Comparison of ENCODE assay signal across 18 cellular contexts in the genomic region with DNA sequence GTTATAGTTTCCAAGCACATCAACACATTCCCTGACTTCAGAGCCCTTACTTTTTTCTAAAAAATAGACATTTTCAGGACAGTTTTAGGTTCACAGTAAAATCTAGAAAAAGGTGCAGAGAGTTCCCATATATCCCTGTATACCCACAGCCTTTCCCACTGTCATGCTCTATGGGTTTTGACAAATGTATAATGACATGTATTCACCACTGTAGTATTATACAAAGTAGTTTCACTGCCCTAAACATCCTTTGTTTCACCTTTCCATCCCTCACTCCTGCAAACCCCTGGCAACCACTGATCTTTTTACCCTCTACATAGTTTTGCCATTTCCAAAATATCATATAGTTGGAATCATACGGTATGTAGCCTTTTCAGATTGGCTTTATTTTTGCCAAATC.
"Had no signal": no experiment of that assay in that cellular context is flagged by ENCODE, and none has a peak within 500 bp of the region (broad histone marks: within the 10 kb centered on the region; RNA-seq: fewer than 3 reads in every experiment).

No MANE protein-coding gene starts in this region.

- H3K9me3 ChIP-seq: ascending aorta, right lobe of liver, transverse colon had no signal

- H3K9me3 Mint-ChIP-seq: activated CD4-positive, alpha-beta memory T cell treated with anti-CD3 and anti-CD28 coated beads, Interleukin-2, amount 10 ng/mL, durations not matched to agents 7 days and 5 days; activated T-helper 2 cell treated with anti-CD3 and anti-CD28 coated beads, Interferon-gamma antibody, Interleukin-2, Interleukin-4, amounts not matched to agents 10 μg/mL and 5 μg/mL and 100 μg/mL, durations not matched to agents 14 hours and 24 hours and 36 hours; natural killer cell; stimulated activated memory B cell treated with anti-CD40 and anti-IgM and Interleukin-4, amounts not matched to agents 10 μg/mL and 1 μg/mL and 100 μg/mL, for 72 hours; T-helper 2 cell treated with Interferon-gamma antibody and Interleukin-4, amounts not matched to agents 5 μg/mL and 100 μg/mL, for 36 hours had no signal

- H3K4me1 ChIP-seq: ascending aorta, foreskin keratinocyte, right lobe of liver, transverse colon had no signal

- ATAC-seq: activated CD4-positive, CD25-positive, alpha-beta regulatory T cell treated with anti-CD3 and anti-CD28 coated beads, Interleukin-2, amount 50 U/mL, for 24 hours; foreskin keratinocyte; natural killer cell; right lobe of liver; stimulated activated memory B cell treated with anti-CD40 and anti-IgM and Interleukin-4, amounts not matched to agents 10 μg/mL and 1 μg/mL and 100 μg/mL, for 72 hours had no signal

- H3K36me3 Mint-ChIP-seq: natural killer cell had no signal

- H3K4me3 ChIP-seq: ascending aorta, dorsolateral prefrontal cortex, right lobe of liver, transverse colon had no signal

- H3K4me3 Mint-ChIP-seq: activated CD4-positive, alpha-beta memory T cell treated with anti-CD3 and anti-CD28 coated beads, Interleukin-2, amount 10 ng/mL, durations not matched to agents 7 days and 5 days; stimulated activated memory B cell treated with anti-CD40 and anti-IgM and Interleukin-4, amounts not matched to agents 10 μg/mL and 1 μg/mL and 100 μg/mL, for 72 hours; T-helper 2 cell treated with Interferon-gamma antibody and Interleukin-4, amounts not matched to agents 5 μg/mL and 100 μg/mL, for 36 hours had no signal

- H3K27me3 Mint-ChIP-seq: activated CD4-positive, alpha-beta memory T cell treated with anti-CD3 and anti-CD28 coated beads, Interleukin-2, amount 10 ng/mL, durations not matched to agents 7 days and 5 days; progenitor cell of endocrine pancreas; stimulated activated memory B cell treated with anti-CD40 and anti-IgM and Interleukin-4, amounts not matched to agents 10 μg/mL and 1 μg/mL and 100 μg/mL, for 72 hours had no signal

- FAIRE-seq: bronchial epithelial cell, endometrium had no signal

- DNase-seq: activated CD4-positive, alpha-beta memory T cell treated with anti-CD3 and anti-CD28 coated beads, Interleukin-2, amount 10 ng/mL, durations not matched to agents 7 days and 5 days; activated CD8-positive, alpha-beta memory T cell treated with anti-CD3 and anti-CD28 coated beads, Interleukin-2, amount 50 U/mL, for 48 hours; dorsolateral prefrontal cortex; foreskin keratinocyte; head of caudate nucleus; natural killer cell; occipital lobe; right lobe of liver; substantia nigra; transverse colon had no signal

- H3K27ac Mint-ChIP-seq: activated CD4-positive, alpha-beta memory T cell treated with anti-CD3 and anti-CD28 coated beads, Interleukin-2, amount 10 ng/mL, durations not matched to agents 7 days and 5 days; activated T-helper 2 cell treated with anti-CD3 and anti-CD28 coated beads, Interferon-gamma antibody, Interleukin-2, Interleukin-4, amounts not matched to agents 10 μg/mL and 5 μg/mL and 100 μg/mL, durations not matched to agents 14 hours and 24 hours and 36 hours; progenitor cell of endocrine pancreas; stimulated activated memory B cell treated with anti-CD40 and anti-IgM and Interleukin-4, amounts not matched to agents 10 μg/mL and 1 μg/mL and 100 μg/mL, for 72 hours; T-helper 2 cell treated with Interferon-gamma antibody and Interleukin-4, amounts not matched to agents 5 μg/mL and 100 μg/mL, for 36 hours had no signal

- H3K27me3 ChIP-seq: ascending aorta, dorsolateral prefrontal cortex, foreskin keratinocyte, right lobe of liver, transverse colon had no signal

- H3K27ac ChIP-seq: ascending aorta, dorsolateral prefrontal cortex, foreskin keratinocyte, right lobe of liver, transverse colon had no signal

- H3K4me1 Mint-ChIP-seq: stimulated activated memory B cell treated with anti-CD40 and anti-IgM and Interleukin-4, amounts not matched to agents 10 μg/mL and 1 μg/mL and 100 μg/mL, for 72 hours had no signal
